In genomic region chr5:87359106-87359505, GRCh38 we compare ENCODE assay signal across 30 cellular contexts.
"Had no signal": no experiment of that assay in that cellular context is flagged by ENCODE, and none has a peak within 500 bp of the region (broad histone marks: within the 10 kb centered on the region; RNA-seq: fewer than 3 reads in every experiment).

No MANE protein-coding gene starts in this region.

- DNase-seq: activated CD4-positive, alpha-beta memory T cell treated with anti-CD3 and anti-CD28 coated beads, Interleukin-2, amount 10 ng/mL, durations not matched to agents 7 days and 5 days; activated CD4-positive, alpha-beta T cell treated with anti-CD3 and anti-CD28 coated beads for 1 hour; activated CD4-positive, alpha-beta T cell treated with anti-CD3 and anti-CD28 coated beads for 4 hours; activated CD4-positive, alpha-beta T cell treated with anti-CD3 and anti-CD28 coated beads, Interleukin-2, amount 10 ng/mL, durations not matched to agents 7 days and 5 days; activated CD4-positive, alpha-beta T cell treated with anti-CD3 and anti-CD28 coated beads, Interleukin-2, amount 50 U/mL, for 4 hours; activated CD8-positive, alpha-beta memory T cell treated with anti-CD3 and anti-CD28 coated beads, Interleukin-2, amount 50 U/mL, for 48 hours; activated gamma-delta T cell; activated naive CD4-positive, alpha-beta T cell treated with anti-CD3 and anti-CD28 coated beads, Interleukin-2, amount 50 U/mL, for 16 hours; activated naive CD4-positive, alpha-beta T cell treated with Interleukin-2 at 50 U/mL for 16 hours; activated T-cell treated with anti-CD3 and anti-CD28 coated beads for 4 hours; activated T-cell treated with anti-CD3 and anti-CD28 coated beads, Interleukin-2, amount 50 U/mL, for 24 hours; activated T-cell treated with anti-CD3 and anti-CD28 coated beads, Interleukin-2, amount 50 U/mL, for 72 hours; amniotic stem cell; anterior cingulate cortex; brain microvascular endothelial cell; cortex of kidney; dermis blood vessel endothelial cell; effector CD4-positive, alpha-beta T cell; effector memory CD8-positive, alpha-beta T cell; erythroblast; foreskin keratinocyte; gastrocnemius medialis; heart right ventricle; T-cell had no signal

- H3K27me3 ChIP-seq: brain microvascular endothelial cell, esophagus muscularis mucosa, foreskin keratinocyte, gastrocnemius medialis, heart right ventricle had no signal

- H3K27me3 Mint-ChIP-seq: activated CD4-positive, alpha-beta memory T cell treated with anti-CD3 and anti-CD28 coated beads, Interleukin-2, amount 10 ng/mL, durations not matched to agents 7 days and 5 days; activated CD4-positive, alpha-beta T cell treated with anti-CD3 and anti-CD28 coated beads, Interleukin-2, amount 10 ng/mL, durations not matched to agents 7 days and 5 days; activated naive CD8-positive, alpha-beta T cell; activated T-cell treated with anti-CD3 and anti-CD28 coated beads, Interleukin-2, amount 50 U/mL, for 24 hours; effector memory CD8-positive, alpha-beta T cell; T-cell had no signal

- H3K4me3 Mint-ChIP-seq: activated CD4-positive, alpha-beta memory T cell treated with anti-CD3 and anti-CD28 coated beads, Interleukin-2, amount 10 ng/mL, durations not matched to agents 7 days and 5 days; activated CD4-positive, alpha-beta T cell treated with anti-CD3 and anti-CD28 coated beads, Interleukin-2, amount 10 ng/mL, durations not matched to agents 7 days and 5 days; activated naive CD8-positive, alpha-beta T cell; activated T-cell treated with anti-CD3 and anti-CD28 coated beads, Interleukin-2, amount 50 U/mL, for 24 hours; activated T-cell treated with anti-CD3 and anti-CD28 coated beads, Interleukin-2, amount 50 U/mL, for 72 hours; effector memory CD8-positive, alpha-beta T cell; T-cell; T-helper 1 cell treated with Interleukin-12 subunit alpha and Interleukin-12 subunit beta and Interleukin-4 antibody, amounts not matched to agents 30 μg/mL and 1 μg/mL, for 36 hours; T-helper 2 cell treated with Interferon-gamma antibody and Interleukin-4, amounts not matched to agents 5 μg/mL and 100 μg/mL, for 36 hours; WTC11 had no signal

- H3K4me1 ChIP-seq: foreskin keratinocyte, gastrocnemius medialis had no signal

- ATAC-seq: activated T-cell treated with anti-CD3 and anti-CD28 coated beads, Interleukin-2, amount 50 U/mL, for 72 hours; effector memory CD8-positive, alpha-beta T cell; foreskin keratinocyte; gastrocnemius medialis; heart right ventricle; T-cell; WTC11 had no signal

- H3K9me3 Mint-ChIP-seq: activated CD4-positive, alpha-beta memory T cell treated with anti-CD3 and anti-CD28 coated beads, Interleukin-2, amount 10 ng/mL, durations not matched to agents 7 days and 5 days; activated CD4-positive, alpha-beta T cell treated with anti-CD3 and anti-CD28 coated beads, Interleukin-2, amount 10 ng/mL, durations not matched to agents 7 days and 5 days; activated T-cell treated with anti-CD3 and anti-CD28 coated beads, Interleukin-2, amount 50 U/mL, for 24 hours; activated T-cell treated with anti-CD3 and anti-CD28 coated beads, Interleukin-2, amount 50 U/mL, for 72 hours; effector memory CD8-positive, alpha-beta T cell; T-cell; T-helper 1 cell treated with Interleukin-12 subunit alpha and Interleukin-12 subunit beta and Interleukin-4 antibody, amounts not matched to agents 30 μg/mL and 1 μg/mL, for 36 hours; T-helper 2 cell treated with Interferon-gamma antibody and Interleukin-4, amounts not matched to agents 5 μg/mL and 100 μg/mL, for 36 hours; WTC11 had no signal

- H3K27ac ChIP-seq: brain microvascular endothelial cell, esophagus muscularis mucosa, foreskin keratinocyte, gastrocnemius medialis, heart right ventricle, VCaP had no signal

- H3K4me3 ChIP-seq: esophagus muscularis mucosa, gastrocnemius medialis, heart right ventricle had no signal

- H3K27ac Mint-ChIP-seq: activated CD4-positive, alpha-beta memory T cell treated with anti-CD3 and anti-CD28 coated beads, Interleukin-2, amount 10 ng/mL, durations not matched to agents 7 days and 5 days; activated CD4-positive, alpha-beta T cell treated with anti-CD3 and anti-CD28 coated beads, Interleukin-2, amount 10 ng/mL, durations not matched to agents 7 days and 5 days; activated T-cell treated with anti-CD3 and anti-CD28 coated beads, Interleukin-2, amount 50 U/mL, for 24 hours; T-helper 1 cell treated with Interleukin-12 subunit alpha and Interleukin-12 subunit beta and Interleukin-4 antibody, amounts not matched to agents 30 μg/mL and 1 μg/mL, for 36 hours; WTC11 had no signal
